ENCODE assay signal across 8 cellular contexts in the genomic region with DNA sequence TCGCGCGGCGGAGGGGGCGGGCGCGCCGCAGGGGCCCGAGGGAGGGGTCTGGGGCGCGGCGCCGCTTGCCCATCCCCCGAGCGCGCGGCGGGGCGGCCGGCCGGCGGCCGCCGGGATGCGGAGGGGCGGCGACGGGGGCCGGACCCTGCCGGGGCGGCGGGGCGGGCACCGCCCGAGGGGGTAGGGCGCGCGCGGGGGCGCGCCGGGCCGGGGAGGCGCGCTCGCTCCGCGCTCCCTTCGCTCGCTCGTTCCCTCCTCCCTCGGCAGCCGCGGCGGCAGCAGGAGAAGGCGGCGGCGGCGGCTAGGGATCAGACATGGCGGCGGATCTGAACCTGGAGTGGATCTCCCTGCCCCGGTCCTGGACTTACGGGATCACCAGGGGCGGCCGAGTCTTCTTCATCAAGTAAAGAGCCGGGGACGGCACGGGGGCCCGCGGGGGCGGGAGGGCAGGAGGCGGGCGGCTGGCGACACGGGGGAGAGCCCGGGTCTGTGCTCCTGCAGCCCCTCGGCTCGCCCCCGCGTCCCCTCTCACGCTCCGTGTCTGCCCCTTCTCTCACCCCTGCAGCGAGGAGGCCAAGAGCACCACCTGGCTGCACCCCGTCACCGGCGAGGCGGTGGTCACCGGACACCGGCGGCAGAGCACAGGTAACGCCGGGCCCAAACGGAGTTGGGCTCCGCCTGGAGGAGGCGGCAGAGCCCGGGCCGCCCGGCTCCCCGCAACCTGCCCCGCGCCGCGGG. TPM values are rescaled to one million over a fixed set of nuclear protein-coding genes. Genes with fewer than 3 reads are reported as not detected.
DNase-seq lines count a peak whose midpoint lies in the region; ATAC-seq and TF ChIP-seq lines count a peak whose summit lies in the region.

A gene with protein sequence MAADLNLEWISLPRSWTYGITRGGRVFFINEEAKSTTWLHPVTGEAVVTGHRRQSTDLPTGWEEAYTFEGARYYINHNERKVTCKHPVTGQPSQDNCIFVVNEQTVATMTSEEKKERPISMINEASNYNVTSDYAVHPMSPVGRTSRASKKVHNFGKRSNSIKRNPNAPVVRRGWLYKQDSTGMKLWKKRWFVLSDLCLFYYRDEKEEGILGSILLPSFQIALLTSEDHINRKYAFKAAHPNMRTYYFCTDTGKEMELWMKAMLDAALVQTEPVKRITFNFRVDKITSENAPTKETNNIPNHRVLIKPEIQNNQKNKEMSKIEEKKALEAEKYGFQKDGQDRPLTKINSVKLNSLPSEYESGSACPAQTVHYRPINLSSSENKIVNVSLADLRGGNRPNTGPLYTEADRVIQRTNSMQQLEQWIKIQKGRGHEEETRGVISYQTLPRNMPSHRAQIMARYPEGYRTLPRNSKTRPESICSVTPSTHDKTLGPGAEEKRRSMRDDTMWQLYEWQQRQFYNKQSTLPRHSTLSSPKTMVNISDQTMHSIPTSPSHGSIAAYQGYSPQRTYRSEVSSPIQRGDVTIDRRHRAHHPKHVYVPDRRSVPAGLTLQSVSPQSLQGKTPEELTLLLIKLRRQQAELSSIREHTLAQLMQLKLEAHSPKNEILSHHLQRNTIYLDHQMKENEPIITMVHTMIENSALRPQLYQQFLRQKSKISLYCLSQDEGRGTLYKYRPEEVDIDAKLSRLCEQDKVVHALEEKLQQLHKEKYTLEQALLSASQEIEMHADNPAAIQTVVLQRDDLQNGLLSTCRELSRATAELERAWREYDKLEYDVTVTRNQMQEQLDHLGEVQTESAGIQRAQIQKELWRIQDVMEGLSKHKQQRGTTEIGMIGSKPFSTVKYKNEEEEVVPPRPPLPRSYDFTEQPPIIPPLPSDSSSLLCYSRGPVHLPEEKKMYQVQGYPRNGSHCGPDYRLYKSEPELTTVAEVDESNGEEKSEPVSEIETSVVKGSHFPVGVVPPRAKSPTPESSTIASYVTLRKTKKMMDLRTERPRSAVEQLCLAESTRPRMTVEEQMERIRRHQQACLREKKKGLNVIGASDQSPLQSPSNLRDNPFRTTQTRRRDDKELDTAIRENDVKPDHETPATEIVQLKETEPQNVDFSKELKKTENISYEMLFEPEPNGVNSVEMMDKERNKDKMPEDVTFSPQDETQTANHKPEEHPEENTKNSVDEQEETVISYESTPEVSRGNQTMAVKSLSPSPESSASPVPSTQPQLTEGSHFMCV (plus strand): TSS at position 248 of the 738 bp plus-strand sequence. CDS start 67 bp downstream, at position 315.

- no TSS peak for BruUV-seq in PC-9 (replicated peaks; lab: Mats Ljungman, UMichigan)

- TF ChIP-seq CTCF in PC-9 (conservative IDR thresholded peaks at IDR 0.05): no peak
- no peak for TF ChIP-seq CTCF in neural progenitor cell (IDR thresholded peaks at IDR 0.05)
- TF ChIP-seq CTCF in type B pancreatic cell (conservative IDR thresholded peaks at IDR 0.05): no peak

- H3K4me2 ChIP-seq in PC-9 (peak within 1 kb of the TSS; percentile 86), neural progenitor cell (peak within 1 kb of the TSS; percentile 95)

- CTCF ChIA-PET in PC-9 (lab: Charles Lee): interaction anchor here (0.5 to 0.7 kb wide), 3 partner anchors 33 to 278 kb away, joined by 3 to 5 read pairs (median 4); no protein-coding TSS in a partner anchor

- no peak within 1 kb of the TSS for H3K27ac Mint-ChIP-seq in activated naive CD8-positive, alpha-beta T cell
- H3K27ac Mint-ChIP-seq in neural progenitor cell (peak within 1 kb of the TSS; percentile 99), type B pancreatic cell (peak within 1 kb of the TSS; percentile 96)

- no peak for ATAC-seq in HG02763 (IDR thresholded peaks at IDR 0.05; ENCODE audit: unreplicated experiment)

- H3K4me3 ChIP-seq in PC-9 (peak within 1 kb of the TSS; percentile 75), neural progenitor cell (peak within 1 kb of the TSS; percentile 92)

- DNase-seq in HT1080 (ENCODE audit: low read depth): peak; percentile 45
- peak; percentile 39 to 83 for DNase-seq in PC-9
- no peak for DNase-seq in glomerular endothelial cell (ENCODE audit: extremely low read depth, low read depth, low spot score)
- peak; percentile 91 for DNase-seq in neural progenitor cell (ENCODE audit: low spot score)
- DNase-seq in type B pancreatic cell (ENCODE audit: extremely low spot score, unreplicated experiment): peak; percentile 78

- H3K79me2 ChIP-seq in PC-9 (ENCODE audit: low read depth): peaks cover 35% of the 10 kb centered on the region
- peaks cover 46% of the 10 kb centered on the region for H3K79me2 ChIP-seq in neural progenitor cell (ENCODE audit: low read depth)

- no peaks in the 10 kb centered on the region for H3K36me3 ChIP-seq in ES-I3 (ENCODE audit: insufficient read depth, low read length)
- peaks cover 13% of the 10 kb centered on the region; the same call in 1 of the 2 replicates for H3K36me3 ChIP-seq in PC-9 (ENCODE audit: low read depth)
- H3K36me3 ChIP-seq in neural progenitor cell: peaks cover 6% of the 10 kb centered on the region

- POLR2A ChIA-PET in PC-9 (lab: Charles Lee; ENCODE audit: unreplicated experiment): interaction anchor here (0.6 kb wide), 1 partner anchor 52 kb away, joined by 3 read pairs; no protein-coding TSS in a partner anchor

- H3K4me1 Mint-ChIP-seq in activated naive CD8-positive, alpha-beta T cell (ENCODE audit: low read depth): peaks cover 9% of the 10 kb centered on the region
- peaks cover 25% of the 10 kb centered on the region for H3K4me1 Mint-ChIP-seq in neural progenitor cell
- peaks cover 8% of the 10 kb centered on the region for H3K4me1 Mint-ChIP-seq in type B pancreatic cell (ENCODE audit: unreplicated experiment)

- peaks cover 6% of the 10 kb centered on the region for H3K36me3 Mint-ChIP-seq in activated naive CD8-positive, alpha-beta T cell
- H3K36me3 Mint-ChIP-seq in neural progenitor cell (peaks cover 27% of the 10 kb centered on the region), type B pancreatic cell (peaks cover 30% of the 10 kb centered on the region)

- peaks cover 3% of the 10 kb centered on the region; the same call in 1 of the 2 replicates for H3K4me1 ChIP-seq in ES-I3 (ENCODE audit: insufficient read depth, low read length)
- peaks cover 21% of the 10 kb centered on the region for H3K4me1 ChIP-seq in PC-9 (replicated peaks; ENCODE audit: insufficient read depth)
- H3K4me1 ChIP-seq in neural progenitor cell: peaks cover 30% of the 10 kb centered on the region

- H4K20me1 ChIP-seq in PC-9 (ENCODE audit: insufficient read depth) (no peaks in the 10 kb centered on the region), neural progenitor cell (ENCODE audit: low read depth) (peaks cover 31% of the 10 kb centered on the region)

- H3K27me3 Mint-ChIP-seq in activated naive CD8-positive, alpha-beta T cell: peaks cover 35% of the 10 kb centered on the region
- H3K27me3 Mint-ChIP-seq in neural progenitor cell (ENCODE audit: insufficient read depth, low read depth): peaks cover 14% of the 10 kb centered on the region
- no peaks in the 10 kb centered on the region for H3K27me3 Mint-ChIP-seq in type B pancreatic cell

- H3K9me3 ChIP-seq in ES-I3 (ENCODE audit: control insufficient read depth, insufficient read depth, low read length) (peaks cover 8% of the 10 kb centered on the region; the same call in 1 of the 2 replicates), PC-9 (ENCODE audit: insufficient read depth, low read depth) (peaks cover 8% of the 10 kb centered on the region), neural progenitor cell (ENCODE audit: low read depth) (peaks cover 4% of the 10 kb centered on the region)

- H3K9ac ChIP-seq in ES-I3 (ENCODE audit: low read depth, low read length) (peak within 1 kb of the TSS; percentile 95), neural progenitor cell (peak within 1 kb of the TSS; percentile 61)

- no peaks in the 10 kb centered on the region for H3K27me3 ChIP-seq in PC-9 (ENCODE audit: insufficient read depth, low read depth)
- H3K27me3 ChIP-seq in neural progenitor cell: no peaks in the 10 kb centered on the region

- H2AFZ ChIP-seq in PC-9 (peak within 1 kb of the TSS; percentile 93), neural progenitor cell (replicated peaks) (peak within 1 kb of the TSS; percentile 91)

- H3K4me3 Mint-ChIP-seq in activated naive CD8-positive, alpha-beta T cell: peak within 1 kb of the TSS; percentile 84
- H3K4me3 Mint-ChIP-seq in neural progenitor cell: peak within 1 kb of the TSS; percentile 100
- H3K4me3 Mint-ChIP-seq in type B pancreatic cell: peak within 1 kb of the TSS; percentile 96

- H3F3A ChIP-seq in PC-9 (ENCODE audit: insufficient read depth, low read depth): peaks cover 21% of the 10 kb centered on the region
- peaks cover 36% of the 10 kb centered on the region for H3F3A ChIP-seq in neural progenitor cell (ENCODE audit: low read depth)

- H3K9me2 ChIP-seq in PC-9 (ENCODE audit: insufficient read depth): no peaks in the 10 kb centered on the region

- intact Hi-C loops in PC-9 (cut with micrococcal nuclease; ENCODE audit: unreplicated experiment): loop anchor here (2.0 to 10.0 kb wide), 7 partner anchors 58 to 867 kb away; a partner anchor contains a TSS

- H3K27ac ChIP-seq in PC-9 (peak within 1 kb of the TSS; percentile 57), neural progenitor cell (peak within 1 kb of the TSS; percentile 92)

- peaks cover 13% of the 10 kb centered on the region for H3K9me3 Mint-ChIP-seq in activated naive CD8-positive, alpha-beta T cell (ENCODE audit: low read depth)
- H3K9me3 Mint-ChIP-seq in neural progenitor cell (peaks cover 28% of the 10 kb centered on the region), type B pancreatic cell (peaks cover 10% of the 10 kb centered on the region)

RNA-seq across cellular contexts. Expression of the gene that starts here (rescaled TPM):
- 17.8 and 19.7 TPM in 2 replicates for total RNA-seq in HT1080 (2014; rRNA removed; shearing (Covaris generic))
- polyA plus RNA-seq in HT1080 (2015; cell fraction: cytosol; rRNA removed): 13.1 and 15.4 TPM in 2 replicates
- polyA plus RNA-seq in HT1080 (2015; cell fraction: nucleus; rRNA removed): 23.6 and 26.1 TPM in 2 replicates
- 51.3 and 54.1 TPM in 2 replicates for total RNA-seq in PC-9 (2021)
- total RNA-seq in glomerular endothelial cell: 11.2 and 11.7 TPM in 2 replicates
- total RNA-seq in neural progenitor cell (ENCODE audit: low replicate concordance): 52.7 and 86.7 TPM in 2 replicates
- 68.2 and 68.6 TPM in 2 replicates for total RNA-seq in type B pancreatic cell (ENCODE audit: low replicate concordance)
